Comparison of ENCODE assay signal across 8 cellular contexts in genomic region chr1:213070399-213070798, GRCh38. TPM values are rescaled to one million over a fixed set of nuclear protein-coding genes. Genes with fewer than 3 reads are reported as not detected.
DNase-seq lines count a peak whose midpoint lies in the region; ATAC-seq and TF ChIP-seq lines count a peak whose summit lies in the region.

No MANE protein-coding gene starts in this region.

- H3K4me3 ChIP-seq in GM06990 (replicated peaks; ENCODE audit: low read depth, low read length), result no peak overlapping the region
- H3K4me3 ChIP-seq in fibroblast of mammary gland (ENCODE audit: control insufficient read depth, low read depth, low read length), result no peak overlapping the region

- no peaks in the 10 kb centered on the region for H3K27me3 ChIP-seq in GM06990 (replicated peaks; ENCODE audit: control insufficient read depth, insufficient read depth, low read length)

- no peaks in the 10 kb centered on the region for H3K36me3 ChIP-seq in GM06990 (ENCODE audit: control insufficient read depth, insufficient read depth, low read length)

- peak; percentile 19 for TF ChIP-seq CTCF in GM06990 (IDR thresholded peaks at IDR 0.05; ENCODE audit: insufficient read depth, low read length, poor library complexity, severe bottlenecking)
- peak; percentile 21 for TF ChIP-seq CTCF in fibroblast of mammary gland (conservative IDR thresholded peaks at IDR 0.05; ENCODE audit: control insufficient read depth, insufficient read depth, low read depth, low read length)

- DNase-seq in GM06990 (ENCODE audit: extremely low read depth, insufficient read length) (peak; percentile 51), RPMI7951 (ENCODE audit: low read depth) (peak; percentile 82), fibroblast of mammary gland (ENCODE audit: low read depth) (peak; percentile 85), activated gamma-delta T cell treated with Interleukin-2 at 50 U/mL for 16 hours (no peak), NCI-H345 (lab: John Stamatoyannopoulos, UW) (no peak)
- no peak for DNase-seq in activated CD4-positive, CD25-positive, alpha-beta regulatory T cell treated with anti-CD3 and anti-CD28 coated beads, Interleukin-2, amount 50 U/mL, for 72 hours

- peak; percentile 91 for ATAC-seq in GM19463 (IDR thresholded peaks at IDR 0.05; ENCODE audit: unreplicated experiment)
- ATAC-seq in HG03378 (IDR thresholded peaks at IDR 0.05; ENCODE audit: unreplicated experiment), result peak; percentile 95

RNA-seq across cellular contexts. Expression of gene RPS6KC1, which starts 19.4 kb away (rescaled TPM):
- 14.7 and 19.3 TPM in 2 replicates for total RNA-seq in RPMI7951 (2014; rRNA removed; shearing (Covaris generic))

RNA-seq across cellular contexts. Expression of gene ANGEL2, which starts 54.7 kb away (rescaled TPM):
- total RNA-seq in RPMI7951 (2014; rRNA removed; shearing (Covaris generic)), result 26.2 and 30.0 TPM in 2 replicates

Comparison
In these comparisons a context has a peak if more than half of its experiments do, and no peak if none do; other contexts are left out.
1. DNase-seq: peak in GM06990 (single experiment), RPMI7951 (single experiment) and fibroblast of mammary gland (single experiment); none in activated CD4-positive, CD25-positive, alpha-beta regulatory T cell treated with anti-CD3 and anti-CD28 coated beads, Interleukin-2, amount 50 U/mL, for 72 hours (single experiment), activated gamma-delta T cell treated with Interleukin-2 at 50 U/mL for 16 hours (single experiment) and NCI-H345 (single experiment).